Comparison of ENCODE assay signal across 9 cellular contexts in genomic region chr1:206633708-206634121, GRCh38. TPM values are rescaled to one million over a fixed set of nuclear protein-coding genes. Genes with fewer than 3 reads are reported as not detected.
DNase-seq lines count a peak whose midpoint lies in the region; ATAC-seq and TF ChIP-seq lines count a peak whose summit lies in the region.
"Had no signal": no experiment of that assay in that cellular context is flagged by ENCODE, and none has a peak within 500 bp of the region (broad histone marks: within the 10 kb centered on the region; RNA-seq: fewer than 3 reads in every experiment).

No MANE protein-coding gene starts in this region.

- BruUV-seq in HCT116 (replicated peaks; lab: Mats Ljungman, UMichigan) = no TSS peak

- H3K79me2 ChIP-seq in HCT116 (ENCODE audit: insufficient read depth, low read length) = no peaks in the 10 kb centered on the region

- H3K4me1 ChIP-seq in HCT116 (ENCODE audit: control insufficient read depth in 1 of 2, insufficient read depth in 2 of 2, low read length in 2 of 2) = peaks cover 4 to 26% of the 10 kb centered on the region in 2 experiments; a peak in 3 of 4 replicates

- RAD21 ChIA-PET in HCT116 (lab: Charles Lee; ENCODE audit: low non-redundant PET in 1 of 2, low total read pairs in 2 of 2, uncharacterized antibody in 2 of 2, unreplicated experiment in 2 of 2) = no interaction called here

- no peaks in the 10 kb centered on the region for H3K36me3 ChIP-seq in HCT116 (ENCODE audit: control insufficient read depth in 1 of 2, insufficient read depth in 2 of 2, low read length in 2 of 2)

- no peak overlapping the region for H3K4me2 ChIP-seq in HCT116 (ENCODE audit: low read length)

- H3K9me2 ChIP-seq in HCT116 (ENCODE audit: insufficient read depth) = no peaks in the 10 kb centered on the region

- intact Hi-C loops in HCT116 (cut with micrococcal nuclease) = loop anchor here (1.0 to 10.0 kb wide), 3 partner anchors 21 to 351 kb away; partner anchors contain the start of gene EIF2D

- CTCF ChIA-PET in HCT116 (lab: Charles Lee) = interaction anchor here (1.5 to 4.0 kb wide), 3 partner anchors 21 to 101 kb away, joined by 4 to 63 read pairs (median 4); no protein-coding TSS in a partner anchor

- H2AFZ ChIP-seq in HCT116 (ENCODE audit: low read depth, low read length, poor library complexity, severe bottlenecking) = peak overlapping the region; percentile 33

- TF ChIP-seq POLR2A in HCT116 (IDR thresholded peaks at IDR 0.05; ENCODE audit: borderline replicate concordance, extremely low read depth, insufficient read depth, insufficient read length) = no peak

- in situ Hi-C loops in astrocyte of the cerebellum (cut with HindIII; ENCODE audit: low sequenced_read_pairs) = loop anchor here (5.0 kb wide), 2 partner anchors 74 to 284 kb away; no protein-coding TSS in a partner anchor

- H3K4me3 ChIP-seq in HCT116 (replicated peaks in 1 of 2; ENCODE audit: low read depth in 1 of 2, low read length in 2 of 2) = no peak overlapping the region
- H3K4me3 ChIP-seq in astrocyte of the cerebellum (ENCODE audit: low read depth, low read length) = no peak overlapping the region

- no peak for ATAC-seq in HCT116
- ATAC-seq in activated CD4-positive, CD25-positive, alpha-beta regulatory T cell treated with anti-CD3 and anti-CD28 coated beads, Interleukin-2, amount 50 U/mL, for 24 hours = no peak
- ATAC-seq: stimulated activated naive CD8-positive, alpha-beta T cell treated with anti-CD3 and anti-CD28 coated beads, Interleukin-15, Interleukin-2, amounts not matched to agents 100 U/mL and 50 U/mL, for 24 hours had no signal

- TF ChIP-seq CTCF in HCT116 (IDR thresholded peaks at IDR 0.05 in 2 of 3, conservative IDR thresholded peaks at IDR 0.05 in 1 of 3; ENCODE audit: borderline replicate concordance in 1 of 3, insufficient read depth in 1 of 3, low read depth in 2 of 3, low read length in 2 of 3) (no peak), astrocyte of the cerebellum (IDR thresholded peaks at IDR 0.05; ENCODE audit: low read depth, low read length, missing control alignments) (no peak)

- H4K20me1 ChIP-seq in HCT116 (ENCODE audit: insufficient read depth) = no peaks in the 10 kb centered on the region

- no peak overlapping the region for H3K9ac ChIP-seq in HCT116 (ENCODE audit: low read length)

- TF ChIP-seq RAD21 in HCT116 (IDR thresholded peaks at IDR 0.05; ENCODE audit: low read depth) = no peak

- POLR2A ChIA-PET in HCT116 (lab: Charles Lee) = no interaction called here

- no peaks in the 10 kb centered on the region for H3K27me3 ChIP-seq in HCT116 (ENCODE audit: insufficient read depth, low read length)

- H3K27ac ChIP-seq in HCT116 (ENCODE audit: low read depth, low read length) = no peak overlapping the region

- no peak for DNase-seq in HCT116 (ENCODE audit: low read depth, low spot score)
- peak; percentile 42 for DNase-seq in astrocyte of the cerebellum (ENCODE audit: low read depth)
- peak; percentile 94 for DNase-seq in iris pigment epithelial cell (ENCODE audit: low read depth)
- peak; percentile 94 for DNase-seq in stromal cell of bone marrow (ENCODE audit: low read depth)
- DNase-seq in NCI-H1930 (lab: John Stamatoyannopoulos, UW) = no peak
- no peak for DNase-seq in SHP77 treated with DMSO at 0.1 percent for 48 hours (lab: John Stamatoyannopoulos, UW)
- DNase-seq in NCI-H774 (lab: John Stamatoyannopoulos, UW) = no peak

- no peaks in the 10 kb centered on the region for H3K9me3 ChIP-seq in HCT116 (ENCODE audit: control insufficient read depth in 1 of 2, insufficient read depth in 1 of 2, low read depth in 1 of 2, low read length in 2 of 2)

TF ChIP-seq in HCT116, 20 proteins besides CTCF, POLR2A, EP300 and RAD21:
- TF ChIP-seq TCF7L2 (IDR thresholded peaks at IDR 0.05; ENCODE audit: borderline replicate concordance, extremely low read depth, insufficient read depth, insufficient read length) (no peak), SP1 (IDR thresholded peaks at IDR 0.05; ENCODE audit: low read depth) (no peak), CBX3 (IDR thresholded peaks at IDR 0.05; ENCODE audit: low read depth) (no peak), EZH2 (IDR thresholded peaks at IDR 0.05) (no peak), ZFX (IDR thresholded peaks at IDR 0.05) (no peak), YY1 (IDR thresholded peaks at IDR 0.05; ENCODE audit: extremely low read depth, insufficient replicate concordance, low read depth, low read length) (no peak), CEBPB (IDR thresholded peaks at IDR 0.05; ENCODE audit: low read depth) (no peak), ELF1 (IDR thresholded peaks at IDR 0.05; ENCODE audit: borderline replicate concordance, low read depth) (no peak), ZNF274 (IDR thresholded peaks at IDR 0.05; ENCODE audit: low read depth, low read length) (no peak), EGR1 (IDR thresholded peaks at IDR 0.05; ENCODE audit: low read depth) (no peak), ATF3 (IDR thresholded peaks at IDR 0.05) (no peak), JUND (IDR thresholded peaks at IDR 0.05) (no peak), EZH2phosphoT487 (IDR thresholded peaks at IDR 0.05; ENCODE audit: borderline replicate concordance) (no peak), POLR2AphosphoS5 (IDR thresholded peaks at IDR 0.05; ENCODE audit: low read depth, low read length) (no peak), MAX (IDR thresholded peaks at IDR 0.05) (no peak), SRF (IDR thresholded peaks at IDR 0.05; ENCODE audit: low read depth) (no peak), FOSL1 (IDR thresholded peaks at IDR 0.05; ENCODE audit: low read depth) (no peak), SIN3A (IDR thresholded peaks at IDR 0.05; ENCODE audit: low read depth) (no peak)
- TF ChIP-seq, protein P1, sequence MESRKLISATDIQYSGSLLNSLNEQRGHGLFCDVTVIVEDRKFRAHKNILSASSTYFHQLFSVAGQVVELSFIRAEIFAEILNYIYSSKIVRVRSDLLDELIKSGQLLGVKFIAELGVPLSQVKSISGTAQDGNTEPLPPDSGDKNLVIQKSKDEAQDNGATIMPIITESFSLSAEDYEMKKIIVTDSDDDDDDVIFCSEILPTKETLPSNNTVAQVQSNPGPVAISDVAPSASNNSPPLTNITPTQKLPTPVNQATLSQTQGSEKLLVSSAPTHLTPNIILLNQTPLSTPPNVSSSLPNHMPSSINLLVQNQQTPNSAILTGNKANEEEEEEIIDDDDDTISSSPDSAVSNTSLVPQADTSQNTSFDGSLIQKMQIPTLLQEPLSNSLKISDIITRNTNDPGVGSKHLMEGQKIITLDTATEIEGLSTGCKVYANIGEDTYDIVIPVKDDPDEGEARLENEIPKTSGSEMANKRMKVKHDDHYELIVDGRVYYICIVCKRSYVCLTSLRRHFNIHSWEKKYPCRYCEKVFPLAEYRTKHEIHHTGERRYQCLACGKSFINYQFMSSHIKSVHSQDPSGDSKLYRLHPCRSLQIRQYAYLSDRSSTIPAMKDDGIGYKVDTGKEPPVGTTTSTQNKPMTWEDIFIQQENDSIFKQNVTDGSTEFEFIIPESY (IDR thresholded peaks at IDR 0.05; ENCODE audit: extremely low read depth, insufficient replicate concordance, low read length) = no peak
- TF ChIP-seq, protein P2, sequence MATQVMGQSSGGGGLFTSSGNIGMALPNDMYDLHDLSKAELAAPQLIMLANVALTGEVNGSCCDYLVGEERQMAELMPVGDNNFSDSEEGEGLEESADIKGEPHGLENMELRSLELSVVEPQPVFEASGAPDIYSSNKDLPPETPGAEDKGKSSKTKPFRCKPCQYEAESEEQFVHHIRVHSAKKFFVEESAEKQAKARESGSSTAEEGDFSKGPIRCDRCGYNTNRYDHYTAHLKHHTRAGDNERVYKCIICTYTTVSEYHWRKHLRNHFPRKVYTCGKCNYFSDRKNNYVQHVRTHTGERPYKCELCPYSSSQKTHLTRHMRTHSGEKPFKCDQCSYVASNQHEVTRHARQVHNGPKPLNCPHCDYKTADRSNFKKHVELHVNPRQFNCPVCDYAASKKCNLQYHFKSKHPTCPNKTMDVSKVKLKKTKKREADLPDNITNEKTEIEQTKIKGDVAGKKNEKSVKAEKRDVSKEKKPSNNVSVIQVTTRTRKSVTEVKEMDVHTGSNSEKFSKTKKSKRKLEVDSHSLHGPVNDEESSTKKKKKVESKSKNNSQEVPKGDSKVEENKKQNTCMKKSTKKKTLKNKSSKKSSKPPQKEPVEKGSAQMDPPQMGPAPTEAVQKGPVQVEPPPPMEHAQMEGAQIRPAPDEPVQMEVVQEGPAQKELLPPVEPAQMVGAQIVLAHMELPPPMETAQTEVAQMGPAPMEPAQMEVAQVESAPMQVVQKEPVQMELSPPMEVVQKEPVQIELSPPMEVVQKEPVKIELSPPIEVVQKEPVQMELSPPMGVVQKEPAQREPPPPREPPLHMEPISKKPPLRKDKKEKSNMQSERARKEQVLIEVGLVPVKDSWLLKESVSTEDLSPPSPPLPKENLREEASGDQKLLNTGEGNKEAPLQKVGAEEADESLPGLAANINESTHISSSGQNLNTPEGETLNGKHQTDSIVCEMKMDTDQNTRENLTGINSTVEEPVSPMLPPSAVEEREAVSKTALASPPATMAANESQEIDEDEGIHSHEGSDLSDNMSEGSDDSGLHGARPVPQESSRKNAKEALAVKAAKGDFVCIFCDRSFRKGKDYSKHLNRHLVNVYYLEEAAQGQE (IDR thresholded peaks at IDR 0.05; ENCODE audit: low read depth) = no peak

RNA-seq across cellular contexts. Expression of gene DYRK3, which starts 1.6 kb away (rescaled TPM):
- total RNA-seq in HCT116 (2021; ENCODE audit: unreplicated experiment) = 7.1 TPM
- 2.5 and 3.1 TPM in 2 replicates for polyA plus RNA-seq in HCT116 (2012)

RNA-seq across cellular contexts. Expression of gene EIF2D, which starts 21.4 kb away (rescaled TPM):
- 54.8 TPM for total RNA-seq in HCT116 (2021; ENCODE audit: unreplicated experiment)
- polyA plus RNA-seq in HCT116 (2012) = 55.0 and 68.5 TPM in 2 replicates

RNA-seq across cellular contexts. Expression of gene MAPKAPK2, which starts 51.0 kb away (rescaled TPM):
- total RNA-seq in HCT116 (2021; ENCODE audit: unreplicated experiment) = 51.1 TPM
- polyA plus RNA-seq in HCT116 (2012) = 37.4 and 38.3 TPM in 2 replicates

Comparison
In these comparisons a context has a peak if more than half of its experiments do, and no peak if none do; other contexts are left out.
1. DNase-seq: peak in astrocyte of the cerebellum (single experiment), iris pigment epithelial cell (single experiment) and stromal cell of bone marrow (single experiment); none in HCT116 (single experiment), NCI-H1930 (0 of 2), SHP77 treated with DMSO at 0.1 percent for 48 hours (single experiment) and NCI-H774 (single experiment).